Comparison of ENCODE assay signal across 20 cellular contexts in genomic region chr1:166470465-166470864, GRCh38.
DNase-seq lines count a peak whose midpoint lies in the region; ATAC-seq and TF ChIP-seq lines count a peak whose summit lies in the region.
"Had no signal": no experiment of that assay in that cellular context is flagged by ENCODE, and none has a peak within 500 bp of the region (broad histone marks: within the 10 kb centered on the region; RNA-seq: fewer than 3 reads in every experiment).

No MANE protein-coding gene starts in this region.

- DNase-seq in adipocyte (ENCODE audit: low read depth), result no peak
- peak; percentile 10 for DNase-seq in fibroblast of mammary gland (ENCODE audit: low read depth)
- no peak for DNase-seq in omental fat pad (ENCODE audit: low spot score)
- peak; percentile 2 for DNase-seq in stromal cell of bone marrow (ENCODE audit: low read depth)
- DNase-seq in activated effector memory CD4-positive, alpha-beta T cell treated with anti-CD3 and anti-CD28 coated beads, Interleukin-2, amount 50 U/mL, for 16 hours, result no peak
- no peak for DNase-seq in DMS53 treated with DMSO at 0.1 percent for 48 hours (lab: John Stamatoyannopoulos, UW; ENCODE audit: unreplicated experiment)
- DNase-seq: C1 segment of cervical spinal cord; Calu3; CD4-positive, alpha-beta memory T cell; COR-L47; DMS153; DMS79; EL; GDM1; H9 had no signal

- H3K4me1 ChIP-seq in adipocyte (ENCODE audit: control insufficient read depth, insufficient read depth, low read length), result peaks cover 21% of the 10 kb centered on the region

- peaks cover 3% of the 10 kb centered on the region for H3K9me3 ChIP-seq in adipocyte (ENCODE audit: control insufficient read depth, low read length)

- ATAC-seq in omental fat pad (ENCODE audit: low FRiP score) (peak; percentile 80), GM19328 (IDR thresholded peaks at IDR 0.05; ENCODE audit: unreplicated experiment) (no peak), HG02759 (IDR thresholded peaks at IDR 0.05; ENCODE audit: unreplicated experiment) (no peak)
- ATAC-seq: GM12878, GM23338, HCT116 had no signal

- no peak for TF ChIP-seq CTCF in fibroblast of mammary gland (conservative IDR thresholded peaks at IDR 0.05; ENCODE audit: control insufficient read depth, insufficient read depth, low read depth, low read length)
- no peak for TF ChIP-seq CTCF in omental fat pad (IDR thresholded peaks at IDR 0.05)

- H3K9ac ChIP-seq in adipocyte (ENCODE audit: low read length), result no peak overlapping the region

- no peaks in the 10 kb centered on the region for H3K36me3 ChIP-seq in adipocyte (ENCODE audit: control insufficient read depth, insufficient read depth, low read length, severe bottlenecking)

- peak overlapping the region; percentile 12 for H3K4me3 ChIP-seq in adipocyte (ENCODE audit: low read length)
- H3K4me3 ChIP-seq in fibroblast of mammary gland (ENCODE audit: control insufficient read depth, low read depth, low read length), result no peak overlapping the region
- H3K4me3 ChIP-seq: GM12878, GM23338 had no signal

- no peaks in the 10 kb centered on the region for H3K27me3 ChIP-seq in adipocyte (replicated peaks; ENCODE audit: control insufficient read depth, insufficient read depth, low read length)

Comparison
In these comparisons a context has a peak if more than half of its experiments do, and no peak if none do; other contexts are left out.
1. DNase-seq: peak in fibroblast of mammary gland (single experiment) and stromal cell of bone marrow (single experiment); none in adipocyte (single experiment), omental fat pad (single experiment), activated effector memory CD4-positive, alpha-beta T cell treated with anti-CD3 and anti-CD28 coated beads, Interleukin-2, amount 50 U/mL, for 16 hours (single experiment) and DMS53 treated with DMSO at 0.1 percent for 48 hours (single experiment).